18 cellular contexts compared by ENCODE assay signal in the genomic region with DNA sequence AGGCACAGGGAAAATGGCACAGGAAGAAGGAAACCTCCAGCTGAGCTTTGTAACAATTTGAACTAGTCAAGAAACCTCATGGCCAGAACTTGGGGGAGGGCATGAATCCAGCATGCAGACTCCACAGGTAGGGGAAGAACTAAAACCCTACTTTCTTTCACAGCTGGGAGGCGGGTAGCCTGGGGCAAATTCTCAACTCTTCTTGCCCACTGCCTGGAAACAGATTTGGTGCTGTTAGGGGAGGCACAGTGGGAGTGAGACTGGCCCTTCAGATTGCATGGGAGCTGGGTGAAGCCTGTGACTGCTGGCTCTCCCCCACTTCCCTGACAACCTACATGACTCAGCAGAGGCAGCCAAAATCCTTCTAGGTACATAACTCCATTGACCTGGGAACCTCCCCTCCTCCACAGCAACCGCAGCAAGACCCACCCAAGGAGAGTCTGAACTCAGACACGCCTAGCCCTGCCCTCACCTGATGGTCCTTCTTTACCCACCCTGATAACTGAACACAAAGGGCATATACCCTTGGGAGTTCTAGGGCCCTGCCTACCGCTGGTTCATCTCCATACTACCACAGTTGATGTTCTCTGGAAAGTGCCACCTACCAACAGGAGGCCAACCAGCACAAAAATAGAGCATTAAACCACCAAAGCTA. TPM values are rescaled to one million over a fixed set of nuclear protein-coding genes. Genes with fewer than 3 reads are reported as not detected.
DNase-seq lines count a peak whose midpoint lies in the region; TF ChIP-seq lines count a peak whose summit lies in the region.
"Had no signal": no experiment of that assay in that cellular context is flagged by ENCODE, and none has a peak within 500 bp of the region (broad histone marks: within the 10 kb centered on the region; RNA-seq: fewer than 3 reads in every experiment).

No MANE protein-coding gene starts in this region.

- POLR2A ChIA-PET in CD8-positive, alpha-beta memory T cell (lab: Charles Lee) = no interaction called here
- POLR2A ChIA-PET in PC-9 (lab: Charles Lee; ENCODE audit: unreplicated experiment) = interaction anchor here (0.6 kb wide), 1 partner anchor 39 kb away, joined by 3 read pairs; no protein-coding TSS in a partner anchor

- no peaks in the 10 kb centered on the region for H4K20me1 ChIP-seq in PC-9 (ENCODE audit: insufficient read depth)

- H3K9ac ChIP-seq in HUES48 (ENCODE audit: low read depth, low read length) = no peak overlapping the region

- intact Hi-C loops in PC-9 (cut with micrococcal nuclease; ENCODE audit: unreplicated experiment) = loop anchor here (2.0 kb wide), 1 partner anchor 16 kb away; no protein-coding TSS in a partner anchor

- no peak overlapping the region for H3K4me3 ChIP-seq in CD8-positive, alpha-beta memory T cell (ENCODE audit: low read length)
- no peak overlapping the region for H3K4me3 ChIP-seq in HUES48 (ENCODE audit: low read depth, low read length)
- no peak overlapping the region for H3K4me3 ChIP-seq in PC-9
- no peak overlapping the region for H3K4me3 ChIP-seq in epithelial cell of esophagus (ENCODE audit: low read length)
- H3K4me3 ChIP-seq: GM12878 had no signal

- BruUV-seq in PC-9 (replicated peaks; lab: Mats Ljungman, UMichigan) = no TSS peak

- peak overlapping the region; percentile 76 for H3K27ac ChIP-seq in CD8-positive, alpha-beta memory T cell (ENCODE audit: low read depth, low read length)
- H3K27ac ChIP-seq in HUES48 (ENCODE audit: low read depth, low read length) (peak overlapping the region; percentile 20), PC-9 (peak overlapping the region; percentile 71)

- H3K9me3 ChIP-seq in CD8-positive, alpha-beta memory T cell (ENCODE audit: low read length) = no peaks in the 10 kb centered on the region
- H3K9me3 ChIP-seq in HUES48 (ENCODE audit: control insufficient read depth, insufficient read depth, low read length) (no peaks in the 10 kb centered on the region), PC-9 (ENCODE audit: insufficient read depth, low read depth) (no peaks in the 10 kb centered on the region)

- no peak overlapping the region for H3K4me3 Mint-ChIP-seq in CD8-positive, alpha-beta memory T cell
- H3K4me3 Mint-ChIP-seq: CD4-positive, alpha-beta T cell had no signal

- H3K27ac Mint-ChIP-seq in CD8-positive, alpha-beta memory T cell = no peak overlapping the region
- H3K27ac Mint-ChIP-seq: CD4-positive, alpha-beta T cell; IgD-negative memory B cell had no signal

- H3K36me3 Mint-ChIP-seq in CD8-positive, alpha-beta memory T cell = peaks cover 0 to 8% (median 0%) of the 10 kb centered on the region in 3 donors

- no peaks in the 10 kb centered on the region for H3K9me3 Mint-ChIP-seq in CD8-positive, alpha-beta memory T cell
- H3K9me3 Mint-ChIP-seq: CD4-positive, alpha-beta T cell had no signal

- peak overlapping the region; percentile 42 for H3K4me2 ChIP-seq in PC-9

- DNase-seq in CD8-positive, alpha-beta memory T cell = no peak
- DNase-seq in PC-9 = peak in 1 of 2 experiments; percentile 43
- DNase-seq in epithelial cell of esophagus (ENCODE audit: low read depth) = peak; percentile 28
- DNase-seq in mesenteric fat pad (ENCODE audit: low spot score) = no peak
- no peak for DNase-seq in HPDE6-E6E7 (ENCODE audit: extremely low spot score)
- DNase-seq in NAMALWA (ENCODE audit: low spot score) = no peak
- no peak for DNase-seq in NK-92 treated with Interleukin-12 subunit alpha and Interleukin-12 subunit beta, amount 100 ng/mL, for 24 hours (lab: John Stamatoyannopoulos, UW)
- DNase-seq: CD4-positive, alpha-beta T cell; DMS153; GOT3; NCI-H1417; NCI-H187 treated with DMSO at 0.1 percent for 48 hours; NCI-H2227 treated with DMSO at 0.1 percent for 48 hours; NCI-H510A treated with DMSO at 0.1 percent for 48 hours; NCI-H774 had no signal

- no peaks in the 10 kb centered on the region for H3K36me3 ChIP-seq in CD8-positive, alpha-beta memory T cell (ENCODE audit: insufficient read depth, low read length)
- H3K36me3 ChIP-seq in HUES48 (ENCODE audit: control insufficient read depth, insufficient read depth, low read length) (no peaks in the 10 kb centered on the region), PC-9 (ENCODE audit: low read depth) (no peaks in the 10 kb centered on the region)

- peaks cover 17 to 47% of the 10 kb centered on the region in 2 donors for H3K27me3 Mint-ChIP-seq in CD8-positive, alpha-beta memory T cell

- peak overlapping the region; percentile 73 for H2AFZ ChIP-seq in PC-9

- no peaks in the 10 kb centered on the region for H3K79me2 ChIP-seq in PC-9 (ENCODE audit: low read depth)

- no peaks in the 10 kb centered on the region for H3K27me3 ChIP-seq in CD8-positive, alpha-beta memory T cell (ENCODE audit: insufficient read depth, low read length, poor library complexity, severe bottlenecking)
- H3K27me3 ChIP-seq in HUES48 (ENCODE audit: control insufficient read depth, insufficient read depth, low read length) = no peaks in the 10 kb centered on the region
- no peaks in the 10 kb centered on the region for H3K27me3 ChIP-seq in PC-9 (ENCODE audit: insufficient read depth, low read depth)

- no peak for TF ChIP-seq CTCF in PC-9 (conservative IDR thresholded peaks at IDR 0.05)
- no peak for TF ChIP-seq CTCF in epithelial cell of esophagus (IDR thresholded peaks at IDR 0.05; ENCODE audit: insufficient read depth, low read depth, low read length, missing control alignments)

- 0 out of 2 replicates have a peak, but pooled peaks cover 4% of the 10 kb centered on the region for H3F3A ChIP-seq in PC-9 (ENCODE audit: insufficient read depth, low read depth)

- H3K4me1 Mint-ChIP-seq in CD8-positive, alpha-beta memory T cell = no peaks in the 10 kb centered on the region
- H3K4me1 Mint-ChIP-seq: IgD-negative memory B cell had no signal

- CTCF ChIA-PET in CD8-positive, alpha-beta memory T cell (lab: Charles Lee) = interaction anchor here (1.4 kb wide), 1 partner anchor 122 kb away, joined by 4 read pairs; no protein-coding TSS in a partner anchor
- CTCF ChIA-PET in PC-9 (lab: Charles Lee) = no interaction called here

- no peaks in the 10 kb centered on the region for H3K4me1 ChIP-seq in CD8-positive, alpha-beta memory T cell (ENCODE audit: insufficient read depth, low read length)
- no peaks in the 10 kb centered on the region for H3K4me1 ChIP-seq in HUES48 (ENCODE audit: control insufficient read depth, insufficient read depth, low read length)
- peaks cover 16% of the 10 kb centered on the region for H3K4me1 ChIP-seq in PC-9 (replicated peaks; ENCODE audit: insufficient read depth)

- no peaks in the 10 kb centered on the region for H3K9me2 ChIP-seq in PC-9 (ENCODE audit: insufficient read depth)

RNA-seq across cellular contexts. Expression of a gene that starts 37.2 kb away (rescaled TPM):
- 10 to 100 TPM; 67.7 to 69.2 TPM for total RNA-seq in CD8-positive, alpha-beta memory T cell
- polyA plus RNA-seq in CD8-positive, alpha-beta memory T cell = 61.6 TPM
- total RNA-seq in PC-9 (2021) (67.2 and 86.2 TPM in 2 replicates), mesenteric fat pad (39.6 TPM)

RNA-seq across cellular contexts. Expression of a gene that starts 44.1 kb away (rescaled TPM):
- total RNA-seq in CD8-positive, alpha-beta memory T cell = under 1 TPM; 0.66 to 0.73 TPM
- polyA plus RNA-seq in CD8-positive, alpha-beta memory T cell = not detected
- total RNA-seq in PC-9 (2021) (2.1 TPM in 2 replicates), mesenteric fat pad (0.64 TPM)
- total RNA-seq: GM12878 had no signal
- polyA plus RNA-seq: IgD-negative memory B cell had no signal

Comparison
In these comparisons a context has a peak if more than half of its experiments do, and no peak if none do; other contexts are left out.
1. H3K27ac ChIP-seq: peak in every context shown above with its lines; median percentile 76 in CD8-positive, alpha-beta memory T cell; 71 in PC-9; 20 in HUES48.